Comparison of ENCODE assay signal across 19 cellular contexts in the genomic region with DNA sequence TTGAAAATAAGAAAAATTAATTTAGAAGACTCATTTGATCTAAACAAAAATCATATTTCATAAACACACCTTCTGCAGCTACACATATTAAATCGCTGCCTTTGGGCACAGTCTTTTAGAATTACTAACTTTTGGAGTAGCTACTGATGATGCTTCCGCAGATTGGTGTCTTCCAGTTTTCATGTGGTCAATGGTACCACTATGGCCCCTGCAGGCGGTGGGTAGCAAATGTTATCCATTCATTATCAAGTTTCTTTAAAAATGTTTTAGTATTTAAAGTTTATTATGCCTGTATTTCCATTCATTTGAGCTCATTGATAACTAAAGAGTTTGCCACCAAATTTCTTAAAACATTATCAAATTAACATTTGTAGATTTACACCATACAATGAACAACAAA.
DNase-seq lines count a peak whose midpoint lies in the region; ATAC-seq and TF ChIP-seq lines count a peak whose summit lies in the region.
"Had no signal": no experiment of that assay in that cellular context is flagged by ENCODE, and none has a peak within 500 bp of the region (broad histone marks: within the 10 kb centered on the region; RNA-seq: fewer than 3 reads in every experiment).

No MANE protein-coding gene starts in this region.

- no peak for DNase-seq in SK-N-SH
- no peak for DNase-seq in endodermal cell
- no peak for DNase-seq in retinal pigment epithelial cell (ENCODE audit: low read depth)
- DNase-seq in omental fat pad (ENCODE audit: low spot score) = no peak
- DNase-seq in prostate gland (ENCODE audit: low spot score) = no peak
- DNase-seq: 8988T; Caco-2; CD4-positive, alpha-beta T cell; DMS153; GDM1; HCEC 1CT; NCI-H1092 treated with DMSO at 0.1 percent for 48 hours; NCI-H2081 treated with DMSO at 0.1 percent for 48 hours; NCI-H510A had no signal

- H3K36me3 ChIP-seq in SK-N-SH (replicated peaks in 1 of 2; ENCODE audit: control insufficient read depth in 1 of 2, insufficient read depth in 2 of 2, low read length in 1 of 2) (no peaks in the 10 kb centered on the region), endodermal cell (ENCODE audit: control insufficient read depth, insufficient read depth, low read length) (no peaks in the 10 kb centered on the region), prostate gland (no peaks in the 10 kb centered on the region)

- H3K27me3 Mint-ChIP-seq in endodermal cell (ENCODE audit: insufficient read depth) = peaks cover 4% of the 10 kb centered on the region

- CTCF ChIA-PET in SK-N-SH (lab: Yijun Ruan, JAX) = interaction anchor here (0.6 to 1.4 kb wide), 6 partner anchors 10 to 751 kb away, joined by 3 to 4 read pairs (median 4); no protein-coding TSS in a partner anchor

- H2AFZ ChIP-seq in SK-N-SH (ENCODE audit: low read depth) = no peak overlapping the region

- intact Hi-C loops in prostate gland (cut with DNase I) = no loop called here

- H3K4me3 Mint-ChIP-seq in endodermal cell = no peak overlapping the region
- H3K4me3 Mint-ChIP-seq: B cell; CD4-positive, alpha-beta T cell had no signal

- H3K27ac Mint-ChIP-seq in endodermal cell = no peak overlapping the region
- H3K27ac Mint-ChIP-seq: B cell; CD4-positive, alpha-beta T cell had no signal

- H3K4me1 ChIP-seq in SK-N-SH (ENCODE audit: control insufficient read depth in 1 of 2, insufficient read depth in 2 of 2, low read depth in 1 of 2, low read length in 1 of 2) (no peaks in the 10 kb centered on the region), endodermal cell (ENCODE audit: control insufficient read depth, insufficient read depth, low read length) (no peaks in the 10 kb centered on the region), prostate gland (replicated peaks) (no peaks in the 10 kb centered on the region)
- H3K4me1 ChIP-seq: Caco-2 had no signal

- peaks cover 2% of the 10 kb centered on the region for H3K4me1 Mint-ChIP-seq in endodermal cell
- H3K4me1 Mint-ChIP-seq: B cell had no signal

- WGBS in SK-N-SH (ENCODE audit: low lambda C conversion rate) = 72% methylated on average over 3 of the region's 3 CpGs
- 85 to 93% methylated on average over 1 to 2 of the region's 3 CpGs for WGBS in endodermal cell (ENCODE audit: insufficient coverage in 1 of 2, insufficient read length in 1 of 2), 2 experiments
- WGBS in prostate gland = 85% methylated on average over 3 of the region's 3 CpGs

- no peaks in the 10 kb centered on the region for H3K9me2 ChIP-seq in SK-N-SH

- no peaks in the 10 kb centered on the region for H4K20me1 ChIP-seq in SK-N-SH (ENCODE audit: insufficient read depth)

- H3K79me2 ChIP-seq in SK-N-SH (ENCODE audit: insufficient read depth) = no peaks in the 10 kb centered on the region

- H3K9ac ChIP-seq in SK-N-SH (no peak overlapping the region), endodermal cell (ENCODE audit: extremely low read depth, low read length, poor library complexity, severe bottlenecking) (no peak overlapping the region)

- TF ChIP-seq RAD21 in SK-N-SH (IDR thresholded peaks at IDR 0.05; ENCODE audit: low read length) = peak; percentile 47

- peaks cover 15% of the 10 kb centered on the region for H3K9me3 Mint-ChIP-seq in endodermal cell
- H3K9me3 Mint-ChIP-seq: CD4-positive, alpha-beta T cell had no signal

- H3K4me3 ChIP-seq in SK-N-SH (ENCODE audit: low read depth in 2 of 2, low read length in 1 of 2) = no peak overlapping the region
- no peak overlapping the region for H3K4me3 ChIP-seq in endodermal cell (ENCODE audit: low read length)
- no peak overlapping the region for H3K4me3 ChIP-seq in retinal pigment epithelial cell (ENCODE audit: low read length)
- no peak overlapping the region for H3K4me3 ChIP-seq in prostate gland

- TF ChIP-seq EP300 in SK-N-SH (IDR thresholded peaks at IDR 0.05; ENCODE audit: borderline replicate concordance in 1 of 2, low read depth in 1 of 2, low read length in 1 of 2) = no peak

- TF ChIP-seq CTCF in SK-N-SH (IDR thresholded peaks at IDR 0.05) (peak; percentile 14; the same call in 1 of the 2 replicates), VCaP (conservative IDR thresholded peaks at IDR 0.05) (peak; percentile 27), endodermal cell (conservative IDR thresholded peaks at IDR 0.05) (peak; percentile 56), retinal pigment epithelial cell (conservative IDR thresholded peaks at IDR 0.05; ENCODE audit: low read depth, low read length) (peak; percentile 3), omental fat pad (IDR thresholded peaks at IDR 0.05) (no peak), prostate gland (IDR thresholded peaks at IDR 0.05) (no peak)

- no peak overlapping the region for H3K4me2 ChIP-seq in SK-N-SH

- no peak for TF ChIP-seq POLR2A in prostate gland (IDR thresholded peaks at IDR 0.05)

- H3F3A ChIP-seq in SK-N-SH (replicated peaks; ENCODE audit: insufficient read depth) = no peaks in the 10 kb centered on the region

- no peaks in the 10 kb centered on the region for H3K36me3 Mint-ChIP-seq in endodermal cell (ENCODE audit: low read depth)

- H3K9me3 ChIP-seq in SK-N-SH = no peaks in the 10 kb centered on the region
- peaks cover 16% of the 10 kb centered on the region for H3K9me3 ChIP-seq in endodermal cell (ENCODE audit: control insufficient read depth, low read length)
- no peaks in the 10 kb centered on the region for H3K9me3 ChIP-seq in prostate gland
- H3K9me3 ChIP-seq: Caco-2 had no signal

- H3K27ac ChIP-seq in SK-N-SH (ENCODE audit: low read depth in 2 of 2, low read length in 1 of 2) (no peak overlapping the region), VCaP (no peak overlapping the region), endodermal cell (ENCODE audit: low read depth, low read length) (no peak overlapping the region), prostate gland (no peak overlapping the region)

- ATAC-seq in SK-N-SH treated with all-trans-retinoic acid at 6 μM for 48 hours (no peak), omental fat pad (ENCODE audit: low FRiP score) (no peak), GM19452 (IDR thresholded peaks at IDR 0.05; ENCODE audit: unreplicated experiment) (no peak)
- ATAC-seq: Right ventricle myocardium inferior had no signal

- POLR2A ChIA-PET in SK-N-SH (lab: Yijun Ruan, JAX) = no interaction called here

- no peaks in the 10 kb centered on the region for H3K27me3 ChIP-seq in SK-N-SH (ENCODE audit: insufficient read depth)
- no peaks in the 10 kb centered on the region for H3K27me3 ChIP-seq in endodermal cell (ENCODE audit: control insufficient read depth, insufficient read depth, low read length, poor library complexity, severe bottlenecking)
- H3K27me3 ChIP-seq in prostate gland (replicated peaks; ENCODE audit: insufficient read depth) = no peaks in the 10 kb centered on the region

TF ChIP-seq in SK-N-SH, 30 proteins besides CTCF, POLR2A, EP300 and RAD21 (continues in another document):
- TF ChIP-seq ELF1 (IDR thresholded peaks at IDR 0.05) (no peak), GATA2 (CRISPR knock-in tag; IDR thresholded peaks at IDR 0.05) (no peak), MXI1 (IDR thresholded peaks at IDR 0.05; ENCODE audit: low read depth, low read length) (no peak), CHD2 (IDR thresholded peaks at IDR 0.05; ENCODE audit: low read length, partially characterized antibody) (no peak), JUND (IDR thresholded peaks at IDR 0.05) (no peak), MEF2A (IDR thresholded peaks at IDR 0.05; ENCODE audit: borderline replicate concordance, low read depth) (no peak)

TF ChIP-seq in SK-N-SH treated with all-trans-retinoic acid at 6 μM for 48 hours, 23 proteins besides CTCF, POLR2A, EP300 and RAD21:
- TF ChIP-seq GLIS3 (CRISPR knock-in tag; IDR thresholded peaks at IDR 0.05) (no peak), ZNF565 (CRISPR knock-in tag; conservative IDR thresholded peaks at IDR 0.05; ENCODE audit: low read depth) (no peak), ZC3H10 (CRISPR knock-in tag; IDR thresholded peaks at IDR 0.05) (no peak), OSR1 (CRISPR knock-in tag; IDR thresholded peaks at IDR 0.05) (no peak), CSDC2 (CRISPR knock-in tag; IDR thresholded peaks at IDR 0.05) (no peak), ARNTL (CRISPR knock-in tag; IDR thresholded peaks at IDR 0.05; ENCODE audit: borderline replicate concordance, low read depth) (no peak), TOX (CRISPR knock-in tag; IDR thresholded peaks at IDR 0.05; ENCODE audit: borderline replicate concordance) (no peak), TCF4 (CRISPR knock-in tag; IDR thresholded peaks at IDR 0.05; ENCODE audit: borderline replicate concordance) (no peak), ZNF8 (CRISPR knock-in tag; IDR thresholded peaks at IDR 0.05) (no peak)
- TF ChIP-seq, protein P1, sequence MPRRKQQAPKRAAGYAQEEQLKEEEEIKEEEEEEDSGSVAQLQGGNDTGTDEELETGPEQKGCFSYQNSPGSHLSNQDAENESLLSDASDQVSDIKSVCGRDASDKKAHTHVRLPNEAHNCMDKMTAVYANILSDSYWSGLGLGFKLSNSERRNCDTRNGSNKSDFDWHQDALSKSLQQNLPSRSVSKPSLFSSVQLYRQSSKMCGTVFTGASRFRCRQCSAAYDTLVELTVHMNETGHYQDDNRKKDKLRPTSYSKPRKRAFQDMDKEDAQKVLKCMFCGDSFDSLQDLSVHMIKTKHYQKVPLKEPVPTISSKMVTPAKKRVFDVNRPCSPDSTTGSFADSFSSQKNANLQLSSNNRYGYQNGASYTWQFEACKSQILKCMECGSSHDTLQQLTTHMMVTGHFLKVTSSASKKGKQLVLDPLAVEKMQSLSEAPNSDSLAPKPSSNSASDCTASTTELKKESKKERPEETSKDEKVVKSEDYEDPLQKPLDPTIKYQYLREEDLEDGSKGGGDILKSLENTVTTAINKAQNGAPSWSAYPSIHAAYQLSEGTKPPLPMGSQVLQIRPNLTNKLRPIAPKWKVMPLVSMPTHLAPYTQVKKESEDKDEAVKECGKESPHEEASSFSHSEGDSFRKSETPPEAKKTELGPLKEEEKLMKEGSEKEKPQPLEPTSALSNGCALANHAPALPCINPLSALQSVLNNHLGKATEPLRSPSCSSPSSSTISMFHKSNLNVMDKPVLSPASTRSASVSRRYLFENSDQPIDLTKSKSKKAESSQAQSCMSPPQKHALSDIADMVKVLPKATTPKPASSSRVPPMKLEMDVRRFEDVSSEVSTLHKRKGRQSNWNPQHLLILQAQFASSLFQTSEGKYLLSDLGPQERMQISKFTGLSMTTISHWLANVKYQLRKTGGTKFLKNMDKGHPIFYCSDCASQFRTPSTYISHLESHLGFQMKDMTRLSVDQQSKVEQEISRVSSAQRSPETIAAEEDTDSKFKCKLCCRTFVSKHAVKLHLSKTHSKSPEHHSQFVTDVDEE (CRISPR knock-in tag; IDR thresholded peaks at IDR 0.05) = no peak

Comparison
In these comparisons a context has a peak if more than half of its experiments do, and no peak if none do; other contexts are left out.
1. CTCF ChIP-seq: peak in SK-N-SH (single experiment), VCaP (single experiment), endodermal cell (single experiment) and retinal pigment epithelial cell (single experiment); none in omental fat pad (0 of 3) and prostate gland (0 of 4).